In the genomic region with DNA sequence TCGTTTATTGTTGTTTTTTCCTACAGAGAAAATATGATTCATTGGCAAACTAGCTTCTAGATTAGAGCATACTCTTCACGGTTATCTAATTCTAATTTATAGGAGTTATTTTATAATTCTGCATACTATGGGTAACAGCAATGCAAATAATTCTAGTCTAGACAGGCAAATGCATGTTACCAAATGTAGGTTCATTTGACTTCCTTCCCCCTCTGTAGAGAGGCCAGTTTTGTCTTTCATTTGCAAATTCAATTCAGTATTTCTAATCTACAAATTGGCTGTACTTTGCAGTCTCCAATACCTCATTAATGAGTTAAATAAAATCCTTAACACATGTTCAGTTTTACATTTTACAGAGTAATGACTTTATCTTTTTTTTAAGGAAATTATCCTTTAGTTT, we compare ENCODE assay signal across 36 cellular contexts.
"Had no signal": no experiment of that assay in that cellular context is flagged by ENCODE, and none has a peak within 500 bp of the region (broad histone marks: within the 10 kb centered on the region; RNA-seq: fewer than 3 reads in every experiment).

No MANE protein-coding gene starts in this region.

- ATAC-seq: activated CD8-positive, alpha-beta memory T cell treated with anti-CD3 and anti-CD28 coated beads, Interleukin-2, amount 10 ng/mL, durations not matched to agents 7 days and 5 days; activated CD8-positive, alpha-beta T cell treated with anti-CD3 and anti-CD28 coated beads, Interleukin-2, amount 10 ng/mL, durations not matched to agents 7 days and 5 days; activated naive CD4-positive, alpha-beta T cell treated with anti-CD3 and anti-CD28 coated beads, Interleukin-2, amount 50 U/mL, for 72 hours; activated T-cell treated with anti-CD3 and anti-CD28 coated beads, Interleukin-2, amount 50 U/mL, for 4 hours; activated T-cell treated with anti-CD3 and anti-CD28 coated beads, Interleukin-2, amount 50 U/mL, for 72 hours; activated T-helper 17 cell treated with anti-CD3 and anti-CD28 coated beads, Interleukin-2, amount 50 U/mL, for 72 hours had no signal

- H3K4me3 Mint-ChIP-seq: activated B cell treated with CpG ODN at 0.5 μM for 24 hours; activated CD4-positive, alpha-beta memory T cell treated with anti-CD3 and anti-CD28 coated beads, Interleukin-2, amount 10 ng/mL, durations not matched to agents 7 days and 5 days; activated CD4-positive, alpha-beta T cell treated with anti-CD3 and anti-CD28 coated beads, Interleukin-2, amount 10 ng/mL, durations not matched to agents 7 days and 5 days; activated CD8-positive, alpha-beta memory T cell treated with anti-CD3 and anti-CD28 coated beads, Interleukin-2, amount 10 ng/mL, durations not matched to agents 7 days and 5 days; activated CD8-positive, alpha-beta T cell treated with anti-CD3 and anti-CD28 coated beads, Interleukin-2, amount 10 ng/mL, durations not matched to agents 7 days and 5 days; activated naive CD4-positive, alpha-beta T cell treated with anti-CD3 and anti-CD28 coated beads for 36 hours; activated naive CD8-positive, alpha-beta T cell treated with anti-CD3 and anti-CD28 coated beads for 36 hours; activated T-cell treated with anti-CD3 and anti-CD28 coated beads, Interleukin-2, amount 50 U/mL, for 4 hours; activated T-cell treated with anti-CD3 and anti-CD28 coated beads, Interleukin-2, amount 50 U/mL, for 72 hours; activated T-helper 1 cell treated with anti-CD3 and anti-CD28 coated beads, Interleukin-12 subunit alpha, Interleukin-12 subunit beta, Interleukin-2, Interleukin-4 antibody, amounts not matched to agents 30 ng/mL and 10 ng/mL and 1 ng/mL, durations not matched to agents 14 hours and 24 hours and 36 hours; activated T-helper 17 cell treated with anti-CD3 and anti-CD28 coated beads, Interleukin-2, amount 50 U/mL, for 72 hours; brain; central memory CD8-positive, alpha-beta T cell; T-helper 1 cell treated with Interleukin-12 subunit alpha and Interleukin-12 subunit beta and Interleukin-4 antibody, amounts not matched to agents 30 μg/mL and 1 μg/mL, for 36 hours; T-helper 2 cell treated with Interferon-gamma antibody and Interleukin-4, amounts not matched to agents 5 μg/mL and 100 μg/mL, for 36 hours had no signal

- H3K36me3 ChIP-seq: cardiac muscle cell, colonic mucosa had no signal

- H3K27ac ChIP-seq: ascending aorta, cardiac muscle cell, colonic mucosa, VCaP had no signal

- H3K27ac Mint-ChIP-seq: activated B cell treated with CpG ODN at 0.5 μM for 24 hours; activated CD4-positive, alpha-beta memory T cell treated with anti-CD3 and anti-CD28 coated beads, Interleukin-2, amount 10 ng/mL, durations not matched to agents 7 days and 5 days; activated CD4-positive, alpha-beta T cell treated with anti-CD3 and anti-CD28 coated beads, Interleukin-2, amount 10 ng/mL, durations not matched to agents 7 days and 5 days; activated CD8-positive, alpha-beta memory T cell treated with anti-CD3 and anti-CD28 coated beads, Interleukin-2, amount 10 ng/mL, durations not matched to agents 7 days and 5 days; activated CD8-positive, alpha-beta T cell treated with anti-CD3 and anti-CD28 coated beads, Interleukin-2, amount 10 ng/mL, durations not matched to agents 7 days and 5 days; activated naive CD4-positive, alpha-beta T cell treated with anti-CD3 and anti-CD28 coated beads for 36 hours; activated naive CD4-positive, alpha-beta T cell treated with anti-CD3 and anti-CD28 coated beads, Interleukin-2, amount 50 U/mL, for 72 hours; activated naive CD8-positive, alpha-beta T cell treated with anti-CD3 and anti-CD28 coated beads for 36 hours; activated T-cell treated with anti-CD3 and anti-CD28 coated beads, Interleukin-2, amount 50 U/mL, for 72 hours; activated T-helper 1 cell treated with anti-CD3 and anti-CD28 coated beads, Interleukin-12 subunit alpha, Interleukin-12 subunit beta, Interleukin-2, Interleukin-4 antibody, amounts not matched to agents 30 ng/mL and 10 ng/mL and 1 ng/mL, durations not matched to agents 14 hours and 24 hours and 36 hours; activated T-helper 17 cell treated with anti-CD3 and anti-CD28 coated beads, Interleukin-2, amount 50 U/mL, for 72 hours; brain; T-helper 1 cell treated with Interleukin-12 subunit alpha and Interleukin-12 subunit beta and Interleukin-4 antibody, amounts not matched to agents 30 μg/mL and 1 μg/mL, for 36 hours; T-helper 2 cell treated with Interferon-gamma antibody and Interleukin-4, amounts not matched to agents 5 μg/mL and 100 μg/mL, for 36 hours had no signal

- H3K4me1 ChIP-seq: colonic mucosa had no signal

- H3K9me3 ChIP-seq: ascending aorta, colonic mucosa had no signal

- DNase-seq: activated B cell treated with CpG ODN at 0.5 μM for 24 hours; activated CD4-positive, alpha-beta memory T cell treated with anti-CD3 and anti-CD28 coated beads, Interleukin-2, amount 10 ng/mL, durations not matched to agents 7 days and 5 days; activated CD4-positive, alpha-beta T cell treated with anti-CD3 and anti-CD28 coated beads for 48 hours; activated CD4-positive, alpha-beta T cell treated with anti-CD3 and anti-CD28 coated beads, Interleukin-2, amount 10 ng/mL, durations not matched to agents 7 days and 5 days; activated CD4-positive, alpha-beta T cell treated with anti-CD3 and anti-CD28 coated beads, Interleukin-2, amount 50 U/mL, for 48 hours; activated CD4-positive, CD25-positive, alpha-beta regulatory T cell treated with anti-CD3 and anti-CD28 coated beads, Interleukin-2, amount 50 U/mL, for 72 hours; activated CD8-positive, alpha-beta memory T cell treated with anti-CD3 and anti-CD28 coated beads for 24 hours; activated CD8-positive, alpha-beta memory T cell treated with anti-CD3 and anti-CD28 coated beads, Interleukin-2, amount 10 ng/mL, durations not matched to agents 7 days and 5 days; activated CD8-positive, alpha-beta T cell treated with anti-CD3 and anti-CD28 coated beads, Interleukin-2, amount 10 ng/mL, durations not matched to agents 7 days and 5 days; activated effector memory CD4-positive, alpha-beta T cell treated with anti-CD3 and anti-CD28 coated beads, Interleukin-2, amount 50 U/mL, for 16 hours; activated gamma-delta T cell treated with Interleukin-2 at 50 U/mL for 16 hours; activated naive CD4-positive, alpha-beta T cell; activated naive CD4-positive, alpha-beta T cell treated with anti-CD3 and anti-CD28 coated beads for 36 hours; activated naive CD4-positive, alpha-beta T cell treated with anti-CD3 and anti-CD28 coated beads, Interleukin-2, amount 50 U/mL, for 16 hours; activated naive CD8-positive, alpha-beta T cell treated with anti-CD3 and anti-CD28 coated beads for 36 hours; activated T-cell treated with anti-CD3 and anti-CD28 coated beads for 4 hours; activated T-cell treated with anti-CD3 and anti-CD28 coated beads, Interleukin-2, amount 50 U/mL, for 1 hour; activated T-cell treated with anti-CD3 and anti-CD28 coated beads, Interleukin-2, amount 50 U/mL, for 4 hours; activated T-cell treated with anti-CD3 and anti-CD28 coated beads, Interleukin-2, amount 50 U/mL, for 72 hours; amygdala; anterior cingulate cortex; caudate nucleus; cerebellar nuclear complex; colonic mucosa; T-helper 2 cell; T-helper 9 cell had no signal

- H3K27me3 ChIP-seq: ascending aorta, cardiac muscle cell, colonic mucosa had no signal

- H3K4me3 ChIP-seq: ascending aorta, cardiac muscle cell, colonic mucosa had no signal

- H3K27me3 Mint-ChIP-seq: activated B cell treated with CpG ODN at 0.5 μM for 24 hours had no signal

- H3K9me3 Mint-ChIP-seq: activated CD4-positive, alpha-beta memory T cell treated with anti-CD3 and anti-CD28 coated beads, Interleukin-2, amount 10 ng/mL, durations not matched to agents 7 days and 5 days; activated naive CD4-positive, alpha-beta T cell treated with anti-CD3 and anti-CD28 coated beads for 36 hours; activated naive CD8-positive, alpha-beta T cell treated with anti-CD3 and anti-CD28 coated beads for 36 hours; activated T-cell treated with anti-CD3 and anti-CD28 coated beads, Interleukin-2, amount 50 U/mL, for 4 hours; activated T-cell treated with anti-CD3 and anti-CD28 coated beads, Interleukin-2, amount 50 U/mL, for 72 hours; activated T-helper 1 cell treated with anti-CD3 and anti-CD28 coated beads, Interleukin-12 subunit alpha, Interleukin-12 subunit beta, Interleukin-2, Interleukin-4 antibody, amounts not matched to agents 30 ng/mL and 10 ng/mL and 1 ng/mL, durations not matched to agents 14 hours and 24 hours and 36 hours; activated T-helper 17 cell treated with anti-CD3 and anti-CD28 coated beads, Interleukin-2, amount 50 U/mL, for 72 hours; central memory CD8-positive, alpha-beta T cell; T-helper 1 cell treated with Interleukin-12 subunit alpha and Interleukin-12 subunit beta and Interleukin-4 antibody, amounts not matched to agents 30 μg/mL and 1 μg/mL, for 36 hours; T-helper 2 cell treated with Interferon-gamma antibody and Interleukin-4, amounts not matched to agents 5 μg/mL and 100 μg/mL, for 36 hours had no signal

- H3K36me3 Mint-ChIP-seq: activated naive CD8-positive, alpha-beta T cell treated with anti-CD3 and anti-CD28 coated beads for 36 hours had no signal
